Comparison of ENCODE assay signal across 8 cellular contexts in the genomic region with DNA sequence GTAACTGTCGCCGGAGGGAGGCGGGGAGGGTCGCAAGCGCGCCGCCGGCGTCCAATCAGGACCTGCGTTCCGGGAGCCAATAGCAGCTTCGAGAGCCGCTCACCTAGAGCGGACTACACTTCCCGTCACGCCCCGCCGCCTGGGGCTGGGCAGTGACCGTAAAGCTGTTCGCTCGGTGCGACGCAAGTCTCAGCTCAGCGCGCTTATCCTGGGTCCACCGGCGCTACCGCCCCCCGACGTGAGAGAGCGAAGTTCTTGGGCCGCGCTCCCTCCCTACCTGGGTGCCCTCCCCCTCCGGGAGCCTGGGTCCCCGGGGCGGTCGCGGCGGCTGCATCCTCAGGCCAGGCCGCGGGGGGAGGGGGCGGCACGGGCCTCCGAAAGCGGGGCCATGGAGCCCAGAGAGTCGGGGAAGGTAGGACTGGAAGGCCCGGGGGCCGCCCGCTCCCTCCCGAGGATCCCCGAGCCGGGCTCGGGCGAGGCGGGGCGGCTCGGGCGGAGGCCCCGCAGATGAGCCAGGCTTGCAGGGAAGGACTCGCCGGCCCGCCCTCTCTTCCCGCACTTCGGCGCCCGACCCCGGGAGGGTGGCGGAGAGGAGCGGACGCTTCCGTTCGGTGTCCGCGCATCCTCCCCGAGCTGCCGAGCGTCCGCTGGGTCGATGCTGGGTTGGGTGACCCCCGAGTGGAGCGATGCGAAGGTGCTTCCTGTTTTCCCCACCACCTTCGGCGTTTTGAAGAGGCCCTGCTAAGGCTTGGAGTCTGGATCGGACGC. TPM values are rescaled to one million over a fixed set of nuclear protein-coding genes. Genes with fewer than 3 reads are reported as not detected.
DNase-seq lines count a peak whose midpoint lies in the region; TF ChIP-seq lines count a peak whose summit lies in the region.

ZNF862 (plus strand) TSS at position 152 of the 768 bp plus-strand sequence; CDS start at position 389, 237 bp downstream.

- peak within 1 kb of the TSS; percentile 81 for H3K23ac ChIP-seq in neuronal stem cell (ENCODE audit: low read depth, low read length, poor library complexity)

- in situ Hi-C loops in SK-MEL-5 (cut with HindIII; ENCODE audit: low pct_unique_long_range_greater_than_20kb, low sequenced_read_pairs): no loop called here

- peak within 1 kb of the TSS; percentile 12 for H2BK5ac ChIP-seq in neuronal stem cell (ENCODE audit: low read length)

- no CpG with 5 or more reads among the region's 86 CpGs for WGBS in neuronal stem cell (ENCODE audit: extremely low coverage in 2 of 2, insufficient read length in 2 of 2, insufficient replicate concordance in 1 of 2), 2 donors

- H3K4me3 ChIP-seq in neuronal stem cell (ENCODE audit: low read length in 2 of 2): peak within 1 kb of the TSS; percentile 81 to 89

- no peaks in the 10 kb centered on the region for H3K9me3 ChIP-seq in neuronal stem cell (replicated peaks in 1 of 2; ENCODE audit: control insufficient read depth in 2 of 2, insufficient read depth in 1 of 2, low read depth in 1 of 2, low read length in 2 of 2)

- TF ChIP-seq CTCF in subcutaneous adipose tissue (IDR thresholded peaks at IDR 0.05; ENCODE audit: low read depth): no peak

- no peaks in the 10 kb centered on the region for H3K36me3 ChIP-seq in neuronal stem cell (replicated peaks in 1 of 2; ENCODE audit: control insufficient read depth in 2 of 2, insufficient read depth in 2 of 2, low read length in 2 of 2)

- CTCF ChIA-PET in HEK293T (lab: Yijun Ruan, JAX): interaction anchor here (0.7 to 3.0 kb wide), 2 partner anchors 11 to 31 kb away, joined by 3 to 10 read pairs; no protein-coding TSS in a partner anchor

- H3K27me3 ChIP-seq in neuronal stem cell (ENCODE audit: control insufficient read depth in 3 of 3, insufficient read depth in 3 of 3, low read depth in 1 of 3, low read length in 3 of 3): peaks cover 0 to 21% (median 3%) of the 10 kb centered on the region in 3 experiments

- no peak within 1 kb of the TSS for H3K27ac ChIP-seq in neuronal stem cell (replicated peaks; ENCODE audit: low read length)

- no peak within 1 kb of the TSS for H4K8ac ChIP-seq in neuronal stem cell (ENCODE audit: low read depth, low read length)

- peak within 1 kb of the TSS; percentile 14 for H4K91ac ChIP-seq in neuronal stem cell (ENCODE audit: low read depth, low read length, poor library complexity)

- H2BK12ac ChIP-seq in neuronal stem cell (ENCODE audit: low read length): no peak within 1 kb of the TSS

- POLR2A ChIA-PET in HEK293T (lab: Yijun Ruan, JAX): interaction anchor here (0.6 to 3.1 kb wide), 20 partner anchors 8 to 213 kb away, joined by 3 to 39 read pairs (median 4); no protein-coding TSS in a partner anchor

- H3K14ac ChIP-seq in neuronal stem cell (ENCODE audit: low read length): no peak within 1 kb of the TSS

- peaks cover 3 to 4% of the 10 kb centered on the region in 2 donors for H3K4me1 ChIP-seq in neuronal stem cell (ENCODE audit: control insufficient read depth in 2 of 2, insufficient read depth in 1 of 2, low read depth in 1 of 2, low read length in 2 of 2)

- H3K79me1 ChIP-seq in neuronal stem cell (ENCODE audit: low read depth, low read length): no peaks in the 10 kb centered on the region

- no peak within 1 kb of the TSS for H2BK15ac ChIP-seq in neuronal stem cell (ENCODE audit: low read length)

- peak within 1 kb of the TSS; percentile 90 for H2AFZ ChIP-seq in neuronal stem cell (ENCODE audit: low read length)

- H3K9ac ChIP-seq in neuronal stem cell (ENCODE audit: low read depth, low read length, poor library complexity): peak within 1 kb of the TSS; percentile 79

- no peak within 1 kb of the TSS for H2BK120ac ChIP-seq in neuronal stem cell (ENCODE audit: low read depth, low read length)

- no peak within 1 kb of the TSS for H3K4ac ChIP-seq in neuronal stem cell (ENCODE audit: low read length)

- H3K18ac ChIP-seq in neuronal stem cell (ENCODE audit: low read length): peak within 1 kb of the TSS; percentile 87

- peak; percentile 95 for DNase-seq in GF-D8 (lab: John Stamatoyannopoulos, UW)
- peak; percentile 100 for DNase-seq in HEK293T (ENCODE audit: extremely low spot score)
- DNase-seq in MV-4-11 (lab: John Stamatoyannopoulos, UW): peak; percentile 97
- peak; percentile 99 for DNase-seq in SK-MEL-5 (ENCODE audit: low read depth, low spot score)
- peak; percentile 96 for DNase-seq in activated naive CD4-positive, alpha-beta T cell treated with Interleukin-2 at 50 U/mL for 16 hours
- peak; percentile 95 for DNase-seq in foreskin melanocyte
- DNase-seq in neuronal stem cell (ENCODE audit: low spot score): peak; percentile 96

- H2AK5ac ChIP-seq in neuronal stem cell (ENCODE audit: low read depth, low read length): no peak within 1 kb of the TSS

- peak within 1 kb of the TSS; percentile 52 for H3K4me2 ChIP-seq in neuronal stem cell (ENCODE audit: insufficient read depth, low read length, poor library complexity, severe bottlenecking)

TF ChIP-seq in HEK293T, 16 proteins besides CTCF, POLR2A, EP300 and RAD21:
- TF ChIP-seq HDGF (IDR thresholded peaks at IDR 0.05; ENCODE audit: borderline replicate concordance): 0 out of 2 replicates have a peak, but pooled peaks have one; percentile 58
- TF ChIP-seq PKNOX1 (IDR thresholded peaks at IDR 0.05): no peak

RNA-seq across cellular contexts. Expression of gene ZNF862, which starts in this region (rescaled TPM):
- total RNA-seq in SK-MEL-5 (2014; rRNA removed; shearing (Covaris generic)): 3.8 and 6.0 TPM in 2 replicates
- 3.9 and 4.0 TPM in 2 replicates for polyA plus RNA-seq in SK-MEL-5 (2015; cell fraction: cytosol; rRNA removed)
- 79.5 and 83.2 TPM in 2 replicates for polyA plus RNA-seq in SK-MEL-5 (2015; cell fraction: nucleus; rRNA removed)
- polyA plus RNA-seq in neuronal stem cell (2013, experiment 1 of 2): 7.1 TPM
- 6.8 TPM for polyA plus RNA-seq in neuronal stem cell (2013, experiment 2 of 2)
- total RNA-seq in subcutaneous adipose tissue: 10 to 100 TPM; 12.9 to 18.1 (median 14.7) TPM
